In the genomic region with DNA sequence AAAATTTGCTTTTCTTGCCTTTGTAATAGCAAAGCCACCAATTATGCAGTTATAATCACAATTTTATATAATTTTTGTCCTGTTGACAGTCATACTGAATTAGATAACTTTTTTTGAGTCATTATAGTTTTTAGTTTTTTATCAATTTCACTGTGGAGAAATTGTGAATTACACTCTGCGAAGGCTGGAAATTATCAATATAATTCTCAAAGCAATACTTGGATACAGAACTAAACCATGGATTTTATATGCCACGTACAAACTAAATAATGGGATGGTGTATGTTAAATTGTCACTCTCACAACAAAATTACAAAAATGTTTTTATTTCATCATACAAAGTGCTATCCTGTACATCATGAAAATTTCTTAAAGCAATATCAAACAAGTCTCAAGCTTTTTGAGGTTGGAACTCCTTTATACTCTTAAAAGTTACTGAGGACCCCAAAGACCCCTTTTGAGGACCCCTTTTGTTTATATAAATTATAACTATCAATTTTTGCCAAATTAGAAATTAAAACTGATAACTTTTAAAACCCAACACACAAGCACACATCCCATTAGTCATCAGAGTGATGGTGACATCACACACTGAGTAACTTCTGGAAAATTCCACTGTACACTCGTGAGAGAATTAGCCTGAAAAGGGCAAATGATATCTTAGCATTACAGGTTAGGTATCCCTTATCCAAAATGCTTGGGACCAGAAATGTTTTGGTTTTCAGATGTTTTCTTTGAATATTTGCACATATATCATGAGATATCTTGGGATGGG, we compare ENCODE assay signal across 14 cellular contexts. TPM values are rescaled to one million over a fixed set of nuclear protein-coding genes. Genes with fewer than 3 reads are reported as not detected.
A peak's percentile ranks its signal among the peaks of the same experiment; 100 is the strongest.
DNase-seq lines count a peak whose midpoint lies in the region; ATAC-seq and TF ChIP-seq lines count a peak whose summit lies in the region.
"Had no signal": no experiment of that assay in that cellular context is flagged by ENCODE, and none has a peak within 500 bp of the region (broad histone marks: within the 10 kb centered on the region; RNA-seq: fewer than 3 reads in every experiment).

No MANE protein-coding gene starts in this region.

- POLR2A ChIA-PET in RWPE1 (lab: Yijun Ruan, JAX; ENCODE audit: low non-redundant PET), result no interaction called here

- CTCF ChIA-PET in RWPE1 (lab: Yijun Ruan, JAX), result interaction anchor here (0.6 to 2.4 kb wide), 2 partner anchors 15 to 809 kb away, joined by 3 to 8 read pairs; no protein-coding TSS in a partner anchor

- no peak for DNase-seq in Right ventricle myocardium superior
- no peak for DNase-seq in Right ventricle myocardium inferior (ENCODE audit: missing footprints)
- DNase-seq in RWPE1 (ENCODE audit: low spot score), result peak; percentile 70
- DNase-seq in fibroblast of peridontal ligament (ENCODE audit: extremely low read depth), result peak; percentile 62
- DNase-seq in stimulated activated naive CD8-positive, alpha-beta T cell treated with anti-CD3 and anti-CD28 coated beads, Interleukin-15, Interleukin-2, amounts not matched to agents 100 U/mL and 50 U/mL, for 24 hours, result no peak
- no peak for DNase-seq in mucosa of gallbladder (ENCODE audit: low spot score)
- no peak for DNase-seq in T-helper 2 cell
- DNase-seq in GF-D8 (lab: John Stamatoyannopoulos, UW), result no peak
- DNase-seq: activated CD4-positive, alpha-beta T cell treated with anti-CD3 and anti-CD28 coated beads, Interleukin-2, amount 50 U/mL, for 1 hour; BE2C; effector CD8-positive, alpha-beta T cell; NCI-H187; sigmoid colon had no signal

- no peak overlapping the region for H3K27ac ChIP-seq in RWPE1
- H3K27ac ChIP-seq: sigmoid colon had no signal

- ATAC-seq in Right ventricle myocardium superior (ENCODE audit: poor library complexity) (peak; percentile 43), Right ventricle myocardium inferior (no peak)
- peak; percentile 73 for ATAC-seq in stimulated activated naive CD8-positive, alpha-beta T cell treated with anti-CD3 and anti-CD28 coated beads, Interleukin-15, Interleukin-2, amounts not matched to agents 100 U/mL and 50 U/mL, for 24 hours

- TF ChIP-seq CTCF in RWPE1 (conservative IDR thresholded peaks at IDR 0.05; ENCODE audit: low read depth), result no peak

- intact Hi-C loops in Right ventricle myocardium superior (cut with DNase I), result no loop called here
- intact Hi-C loops in Right ventricle myocardium inferior (cut with DNase I), result no loop called here

RNA-seq across cellular contexts. Expression of gene AQP2, which starts 19.8 kb away (rescaled TPM):
- total RNA-seq in Right ventricle myocardium superior (not detected), Right ventricle myocardium inferior (not detected), mucosa of gallbladder (not detected)
- total RNA-seq: sigmoid colon had no signal

RNA-seq across cellular contexts. Expression of gene FAIM2, which starts 27.0 kb away (rescaled TPM):
- total RNA-seq in Right ventricle myocardium superior (10.6 TPM), Right ventricle myocardium inferior (20.5 TPM), mucosa of gallbladder (13.0 TPM)

RNA-seq across cellular contexts. Expression of gene AQP5, which starts 31.0 kb away (rescaled TPM):
- 0.38 TPM for total RNA-seq in Right ventricle myocardium superior
- total RNA-seq in Right ventricle myocardium inferior, result 0.81 TPM
- total RNA-seq in mucosa of gallbladder, result 1.6 TPM
- total RNA-seq: sigmoid colon had no signal

RNA-seq across cellular contexts. Expression of gene AQP6, which starts 42.0 kb away (rescaled TPM):
- total RNA-seq in Right ventricle myocardium superior (not detected), Right ventricle myocardium inferior (not detected), mucosa of gallbladder (0.32 TPM)
- total RNA-seq: ureter had no signal

Comparison
In these comparisons a context has a peak if more than half of its experiments do, and no peak if none do; other contexts are left out.
1. DNase-seq: peak in RWPE1 (single experiment) and fibroblast of peridontal ligament (single experiment); none in Right ventricle myocardium superior (single experiment), Right ventricle myocardium inferior (single experiment), stimulated activated naive CD8-positive, alpha-beta T cell treated with anti-CD3 and anti-CD28 coated beads, Interleukin-15, Interleukin-2, amounts not matched to agents 100 U/mL and 50 U/mL, for 24 hours (single experiment), mucosa of gallbladder (single experiment), T-helper 2 cell (0 of 5) and GF-D8 (single experiment).